In the genomic region with DNA sequence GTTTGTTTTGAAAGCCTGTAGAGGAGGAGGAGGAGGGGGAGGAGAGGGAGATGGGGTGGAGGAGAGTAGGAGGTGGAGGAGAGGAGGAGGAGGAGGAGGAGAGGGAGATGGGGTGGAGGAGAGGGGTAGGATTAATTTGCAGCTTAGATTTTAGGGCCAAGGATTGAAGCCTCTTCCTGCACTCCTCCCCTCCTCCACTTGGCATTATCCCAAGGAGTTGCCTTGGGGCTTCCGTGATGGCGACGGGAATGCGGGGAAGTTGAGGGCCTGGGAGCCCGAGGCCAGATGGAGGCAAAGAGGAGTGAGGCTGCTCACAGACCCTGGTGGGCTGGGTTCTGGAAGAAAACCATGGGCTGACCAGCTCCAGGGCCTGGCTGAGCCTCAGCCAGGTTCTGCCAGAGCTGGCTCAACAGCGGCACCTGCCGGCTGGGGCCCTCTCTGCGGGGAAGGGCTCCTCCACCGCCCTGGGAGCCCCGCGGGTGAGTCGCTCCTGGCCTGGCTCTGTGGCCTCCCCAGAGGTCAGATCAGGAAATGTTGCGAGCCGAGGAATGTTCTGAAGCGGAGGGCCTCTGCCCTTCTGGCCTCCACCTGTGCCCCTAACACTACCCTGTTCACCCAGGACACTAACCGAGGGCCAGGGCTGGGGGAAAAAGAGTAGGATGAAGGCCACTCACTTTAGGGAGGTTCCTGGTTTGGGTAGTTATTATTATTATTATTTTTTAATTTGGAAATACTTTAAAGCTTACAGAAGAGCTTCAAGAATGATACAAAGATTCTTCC, we compare ENCODE assay signal across 8 cellular contexts. TPM values are rescaled to one million over a fixed set of nuclear protein-coding genes. Genes with fewer than 3 reads are reported as not detected.
DNase-seq lines count a peak whose midpoint lies in the region; ATAC-seq and TF ChIP-seq lines count a peak whose summit lies in the region.

No MANE protein-coding gene starts in this region.

- H3K9me3 Mint-ChIP-seq in activated naive CD8-positive, alpha-beta T cell treated with anti-CD3 and anti-CD28 coated beads, Interleukin-2, amount 10 ng/mL, durations not matched to agents 7 days and 5 days = no peaks in the 10 kb centered on the region

- H3K27me3 ChIP-seq in parathyroid adenoma (ENCODE audit: control insufficient read depth, insufficient read depth, low read length) = no peaks in the 10 kb centered on the region
- no peaks in the 10 kb centered on the region for H3K27me3 ChIP-seq in transverse colon

- 3% methylated on average over 14 of the region's 16 CpGs; no CpG with 5 or more reads in 1 of the 2 donors for WGBS in transverse colon (ENCODE audit: low coverage in 1 of 2), 2 donors

- peak overlapping the region; percentile 29 for H3K4me2 ChIP-seq in parathyroid adenoma (ENCODE audit: low read length)

- no peaks in the 10 kb centered on the region for H3K79me2 ChIP-seq in parathyroid adenoma

- TF ChIP-seq POLR2A in transverse colon (IDR thresholded peaks at IDR 0.05) = no peak

- intact Hi-C loops in Right ventricle myocardium inferior (cut with DNase I) = loop anchor here (1.0 kb wide), 1 partner anchor 62 kb away; the partner anchor contains the start of gene ACBD4
- intact Hi-C loops in transverse colon (cut with DNase I; ENCODE audit: low total_unique reads) = loop anchor here (1.0 kb wide), 1 partner anchor 48 kb away; no protein-coding TSS in a partner anchor

- TF ChIP-seq CTCF in parathyroid adenoma (IDR thresholded peaks at IDR 0.05) (peak; percentile 100), transverse colon (IDR thresholded peaks at IDR 0.05) (peak; percentile 97 to 100 (median 99))

- peaks cover 6% of the 10 kb centered on the region for H3K4me1 ChIP-seq in parathyroid adenoma
- H3K4me1 ChIP-seq in transverse colon = peaks cover 3 to 13% (median 8%) of the 10 kb centered on the region in 4 donors

- H3K4me3 ChIP-seq in parathyroid adenoma (ENCODE audit: low read depth, low read length) = peak overlapping the region; percentile 0
- H3K4me3 ChIP-seq in transverse colon = no peak overlapping the region

- no peaks in the 10 kb centered on the region for H3K27me3 Mint-ChIP-seq in activated naive CD8-positive, alpha-beta T cell treated with anti-CD3 and anti-CD28 coated beads, Interleukin-2, amount 10 ng/mL, durations not matched to agents 7 days and 5 days

- DNase-seq in Caki2 (ENCODE audit: low read depth) (peak; percentile 92), NAMALWA (ENCODE audit: low spot score) (peak; percentile 93), SKM-1 (lab: John Stamatoyannopoulos, UW; ENCODE audit: unreplicated experiment) (peak; percentile 76), Right ventricle myocardium inferior (ENCODE audit: missing footprints) (peak; percentile 96), transverse colon (peak; percentile 95)
- DNase-seq in activated naive CD8-positive, alpha-beta T cell treated with anti-CD3 and anti-CD28 coated beads, Interleukin-2, amount 10 ng/mL, durations not matched to agents 7 days and 5 days = peak; percentile 96

- peaks cover 4% of the 10 kb centered on the region for H3K4me1 Mint-ChIP-seq in activated naive CD8-positive, alpha-beta T cell treated with anti-CD3 and anti-CD28 coated beads, Interleukin-2, amount 10 ng/mL, durations not matched to agents 7 days and 5 days

- no peaks in the 10 kb centered on the region for H3K36me3 Mint-ChIP-seq in activated naive CD8-positive, alpha-beta T cell treated with anti-CD3 and anti-CD28 coated beads, Interleukin-2, amount 10 ng/mL, durations not matched to agents 7 days and 5 days

- H3K4me3 Mint-ChIP-seq in activated naive CD8-positive, alpha-beta T cell treated with anti-CD3 and anti-CD28 coated beads, Interleukin-2, amount 10 ng/mL, durations not matched to agents 7 days and 5 days = no peak overlapping the region

- H3K27ac Mint-ChIP-seq in activated naive CD8-positive, alpha-beta T cell treated with anti-CD3 and anti-CD28 coated beads, Interleukin-2, amount 10 ng/mL, durations not matched to agents 7 days and 5 days = no peak overlapping the region

- POLR2A ChIA-PET in activated naive CD8-positive, alpha-beta T cell treated with anti-CD3 and anti-CD28 coated beads, Interleukin-2, amount 10 ng/mL, durations not matched to agents 7 days and 5 days (lab: Charles Lee) = interaction anchor here (0.8 to 2.0 kb wide), 4 partner anchors 37 to 62 kb away, joined by 3 to 51 read pairs (median 9); partner anchors contain the start of genes ACBD4, HEXIM1 and HEXIM2

- H3K36me3 ChIP-seq in parathyroid adenoma (ENCODE audit: control insufficient read depth, insufficient read depth, low read length) (no peaks in the 10 kb centered on the region), transverse colon (no peaks in the 10 kb centered on the region)

- no peaks in the 10 kb centered on the region for H3K9me3 ChIP-seq in parathyroid adenoma (ENCODE audit: control insufficient read depth, low read length)
- no peaks in the 10 kb centered on the region for H3K9me3 ChIP-seq in transverse colon

- TF ChIP-seq EP300 in transverse colon (IDR thresholded peaks at IDR 0.05; ENCODE audit: low read depth) = no peak

- in situ Hi-C loops in Caki2 (cut with HindIII; ENCODE audit: low pct_unique_long_range_greater_than_20kb, low sequenced_read_pairs) (no loop called here), transverse colon (cut with MboI; ENCODE audit: low pct_ligation_motif_present in 1 of 4, low pct_unique_long_range_greater_than_20kb in 1 of 4, low sequenced_read_pairs in 3 of 4) (loop anchor here in 3 of 4 donors (5.0 to 10.0 kb wide), 2 partner anchors 60 to 63 kb away; partner anchors contain the start of genes ACBD4 (in 3 of the 3) and PLCD3 (in 1 of the 3))

- H2AFZ ChIP-seq in parathyroid adenoma = peak overlapping the region; percentile 83

- H3K27ac ChIP-seq in parathyroid adenoma (no peak overlapping the region), transverse colon (peak overlapping the region; percentile 50 to 70 (median 62))

- no peak overlapping the region for H3K9ac ChIP-seq in parathyroid adenoma

- ATAC-seq in GM21737 (IDR thresholded peaks at IDR 0.05; ENCODE audit: unreplicated experiment) (peak; percentile 91), Right ventricle myocardium inferior (peak; percentile 92)
- peak; percentile 100 for ATAC-seq in activated naive CD8-positive, alpha-beta T cell treated with anti-CD3 and anti-CD28 coated beads, Interleukin-2, amount 10 ng/mL, durations not matched to agents 7 days and 5 days (ENCODE audit: low read depth)

RNA-seq across cellular contexts. Expression of gene FMNL1, which starts 23.9 kb away (rescaled TPM):
- 2.3 and 4.1 TPM in 2 replicates for total RNA-seq in Caki2 (2014; rRNA removed; shearing (Covaris generic); ENCODE audit: low replicate concordance)
- 100 to 1,000 TPM; 408 to 411 TPM for total RNA-seq in activated naive CD8-positive, alpha-beta T cell treated with anti-CD3 and anti-CD28 coated beads, Interleukin-2, amount 10 ng/mL, durations not matched to agents 7 days and 5 days
- 13.7 TPM for total RNA-seq in Right ventricle myocardium inferior
- 10 to 100 TPM in 2 of 4 donors, 1 to 10 TPM in 2; 1.2 to 17.5 (median 10.6) TPM for total RNA-seq in transverse colon

RNA-seq across cellular contexts. Expression of gene HEXIM2, which starts 36.1 kb away (rescaled TPM):
- total RNA-seq in Caki2 (2014; rRNA removed; shearing (Covaris generic); ENCODE audit: low replicate concordance) = 36.7 and 53.4 TPM in 2 replicates
- total RNA-seq in activated naive CD8-positive, alpha-beta T cell treated with anti-CD3 and anti-CD28 coated beads, Interleukin-2, amount 10 ng/mL, durations not matched to agents 7 days and 5 days = 1 to 10 TPM; 6.7 to 7.7 TPM
- total RNA-seq in Right ventricle myocardium inferior = 9.0 TPM
- total RNA-seq in transverse colon = 10 to 100 TPM in 1 of 4 donors, 1 to 10 TPM in 3; 1.2 to 10.8 (median 5.9) TPM

RNA-seq across cellular contexts. Expression of gene HEXIM1, which starts 49.5 kb away (rescaled TPM):
- 11.6 and 13.0 TPM in 2 replicates for total RNA-seq in Caki2 (2014; rRNA removed; shearing (Covaris generic); ENCODE audit: low replicate concordance)
- 10 to 100 TPM; 33.6 to 33.7 TPM for total RNA-seq in activated naive CD8-positive, alpha-beta T cell treated with anti-CD3 and anti-CD28 coated beads, Interleukin-2, amount 10 ng/mL, durations not matched to agents 7 days and 5 days
- 33.1 TPM for total RNA-seq in Right ventricle myocardium inferior
- 10 to 100 TPM; 38.0 to 54.9 (median 42.6) TPM for total RNA-seq in transverse colon

Comparison
In these comparisons a context has a peak if more than half of its experiments do, and no peak if none do; other contexts are left out.
1. RNA of gene FMNL1, which starts 23.9 kb away (total RNA-seq): 408 to 411 TPM in activated naive CD8-positive, alpha-beta T cell treated with anti-CD3 and anti-CD28 coated beads, Interleukin-2, amount 10 ng/mL, durations not matched to agents 7 days and 5 days; 1.2 to 17.5 TPM in transverse colon, 13.7 TPM in Right ventricle myocardium inferior (single experiment) and 2.3 to 4.1 TPM in Caki2; every median in the first group is over 10 times any median in the second.
2. Peak in every context shown above with its lines, with median percentiles within 50 percentile points of each other: DNase-seq and ATAC-seq.